24 cellular contexts compared by ENCODE assay signal in the genomic region with DNA sequence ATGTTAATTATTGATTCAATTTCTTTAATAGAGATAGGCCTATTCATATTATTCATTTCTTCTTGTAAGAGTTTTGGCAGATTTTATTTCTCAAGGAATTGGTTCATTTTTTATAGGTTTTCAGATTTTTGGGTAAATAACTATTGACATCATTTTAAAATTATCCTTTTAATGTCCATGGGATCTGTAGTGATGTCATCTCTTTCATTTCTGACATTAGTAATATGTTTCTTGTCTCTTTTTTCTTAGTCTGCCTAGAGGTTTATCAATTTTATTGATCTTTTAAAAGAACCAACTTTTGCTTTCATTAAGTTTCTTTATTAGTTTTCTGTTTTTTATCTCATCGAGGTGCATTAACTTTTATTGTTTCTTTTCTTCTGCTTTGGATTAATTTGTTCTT.
DNase-seq lines count a peak whose midpoint lies in the region; ATAC-seq, FAIRE-seq and TF ChIP-seq lines count a peak whose summit lies in the region.
"Had no signal": no experiment of that assay in that cellular context is flagged by ENCODE, and none has a peak within 500 bp of the region (broad histone marks: within the 10 kb centered on the region; RNA-seq: fewer than 3 reads in every experiment).

No MANE protein-coding gene starts in this region.

- FAIRE-seq in HepG2 (lab: Jason Lieb, UNC) (no peak), GM12878 (lab: Jason Lieb, UNC) (no peak), keratinocyte (lab: Jason Lieb, UNC) (no peak)

- TF ChIP-seq CTCF in HepG2 (CRISPR knock-in tag; IDR thresholded peaks at IDR 0.05) (no peak), right lobe of liver (IDR thresholded peaks at IDR 0.05) (no peak), GM12878 (IDR thresholded peaks at IDR 0.05 in 2 of 3, conservative IDR thresholded peaks at IDR 0.05 in 1 of 3; ENCODE audit: control insufficient read depth in 2 of 3, extremely low read depth in 1 of 3, insufficient read depth in 1 of 3, low read depth in 3 of 3, low read length in 3 of 3) (no peak), keratinocyte (optimal IDR thresholded peaks at IDR 0.05 in 1 of 3, IDR thresholded peaks at IDR 0.05 in 1 of 3, conservative IDR thresholded peaks at IDR 0.05 in 1 of 3; ENCODE audit: extremely low read depth in 1 of 3, insufficient read depth in 2 of 3, low read length in 3 of 3) (no peak)

- H3K4me3 ChIP-seq in HepG2 (replicated peaks in 1 of 3; ENCODE audit: insufficient read depth in 1 of 3, low read depth in 2 of 3, low read length in 3 of 3) (no peak overlapping the region), right lobe of liver (no peak overlapping the region), GM12878 (no peak overlapping the region), keratinocyte (ENCODE audit: control insufficient read depth in 2 of 3, extremely low read depth in 1 of 3, insufficient read depth in 2 of 3, low read depth in 1 of 3, low read length in 3 of 3) (no peak overlapping the region)
- H3K4me3 ChIP-seq: Peyer's patch, SJCRH30 had no signal

- no peak for TF ChIP-seq EP300 in HepG2 (IDR thresholded peaks at IDR 0.05; ENCODE audit: low read depth in 2 of 2, low read length in 2 of 2)
- TF ChIP-seq EP300 in HepG2 (CRISPR knock-in tag; IDR thresholded peaks at IDR 0.05; ENCODE audit: borderline replicate concordance): no peak
- no peak for TF ChIP-seq EP300 in GM12878 (IDR thresholded peaks at IDR 0.05; ENCODE audit: borderline replicate concordance in 1 of 2, control insufficient read depth in 1 of 2, low read depth in 2 of 2, low read length in 2 of 2)

- POLR2A ChIA-PET in HepG2 (lab: Yijun Ruan, JAX): no interaction called here
- POLR2A ChIA-PET in GM12878 (lab: Charles Lee): no interaction called here

- H3K27me3 ChIP-seq in HepG2 (ENCODE audit: control insufficient read depth in 1 of 2, insufficient read depth in 2 of 2, low read length in 2 of 2): no peaks in the 10 kb centered on the region
- no peaks in the 10 kb centered on the region for H3K27me3 ChIP-seq in right lobe of liver
- H3K27me3 ChIP-seq in GM12878 (replicated peaks in 1 of 2; ENCODE audit: control insufficient read depth in 2 of 2, insufficient read depth in 2 of 2, low read length in 1 of 2): no peaks in the 10 kb centered on the region
- H3K27me3 ChIP-seq in keratinocyte (ENCODE audit: control insufficient read depth, extremely low read depth, insufficient read depth, low read length): no peaks in the 10 kb centered on the region
- H3K27me3 ChIP-seq: BE2C, Peyer's patch, SJCRH30 had no signal

- no peak overlapping the region for H3K4me2 ChIP-seq in HepG2 (ENCODE audit: low read depth, low read length)
- H3K4me2 ChIP-seq in GM12878 (ENCODE audit: control insufficient read depth, insufficient read depth): no peak overlapping the region
- H3K4me2 ChIP-seq in keratinocyte (ENCODE audit: control insufficient read depth, extremely low read depth, insufficient read depth, low read depth, low read length): no peak overlapping the region
- H3K4me2 ChIP-seq: KMS-11 had no signal

- H3K9ac ChIP-seq in HepG2 (ENCODE audit: insufficient read depth, low read depth, low read length) (no peak overlapping the region), GM12878 (ENCODE audit: control insufficient read depth, insufficient read depth, low read length) (no peak overlapping the region), keratinocyte (ENCODE audit: control insufficient read depth, extremely low read depth, insufficient read depth, low read length) (no peak overlapping the region)
- H3K9ac ChIP-seq: KMS-11 had no signal

- ATAC-seq in HepG2: no peak
- ATAC-seq in right lobe of liver: no peak
- ATAC-seq in GM12878: no peak
- ATAC-seq in HG02763 (IDR thresholded peaks at IDR 0.05; ENCODE audit: unreplicated experiment): no peak
- ATAC-seq in HG03159 (IDR thresholded peaks at IDR 0.05; ENCODE audit: unreplicated experiment): no peak
- ATAC-seq: T-cell had no signal

- H3K9me3 ChIP-seq in HepG2 (ENCODE audit: low read length) (peaks cover 8% of the 10 kb centered on the region), right lobe of liver (no peaks in the 10 kb centered on the region), GM12878 (replicated peaks; ENCODE audit: control insufficient read depth, insufficient read depth, low read length) (peaks cover 2% of the 10 kb centered on the region; the same call in 2 of the 3 replicates), keratinocyte (ENCODE audit: control insufficient read depth, low read depth, low read length) (no peaks in the 10 kb centered on the region)
- H3K9me3 ChIP-seq: BE2C had no signal

- TF ChIP-seq RAD21 in HepG2 (CRISPR knock-in tag; IDR thresholded peaks at IDR 0.05) (no peak), GM12878 (IDR thresholded peaks at IDR 0.05; ENCODE audit: insufficient read depth, low read depth, low read length) (no peak)

- H3K4me1 ChIP-seq in HepG2 (ENCODE audit: insufficient read depth, low read length) (no peaks in the 10 kb centered on the region), right lobe of liver (no peaks in the 10 kb centered on the region), GM12878 (ENCODE audit: control insufficient read depth, insufficient read depth, low read length) (peaks cover 4% of the 10 kb centered on the region; the same call in 1 of the 2 replicates), keratinocyte (ENCODE audit: control insufficient read depth, extremely low read depth, insufficient read depth, low read length) (peaks cover 22% of the 10 kb centered on the region)
- H3K4me1 ChIP-seq: BE2C, Peyer's patch, SJCRH30 had no signal

- CTCF ChIA-PET in HepG2 (lab: Yijun Ruan, JAX; ENCODE audit: low intra/inter-chr PET ratio, low total read pairs): no interaction called here
- CTCF ChIA-PET in GM12878 (lab: Yijun Ruan, JAX): no interaction called here

- no peaks in the 10 kb centered on the region for H4K20me1 ChIP-seq in HepG2 (ENCODE audit: insufficient read depth, low read length)
- no peaks in the 10 kb centered on the region for H4K20me1 ChIP-seq in GM12878 (ENCODE audit: control insufficient read depth, insufficient read depth)
- no peaks in the 10 kb centered on the region for H4K20me1 ChIP-seq in keratinocyte (ENCODE audit: control insufficient read depth, extremely low read depth, insufficient read depth, low read length)

- no peak overlapping the region for H3K27ac ChIP-seq in HepG2 (ENCODE audit: extremely low read length, insufficient read depth, low read length)
- H3K27ac ChIP-seq in right lobe of liver: no peak overlapping the region
- H3K27ac ChIP-seq in GM12878 (ENCODE audit: control insufficient read depth, insufficient read depth): no peak overlapping the region
- peak overlapping the region; percentile 82 for H3K27ac ChIP-seq in keratinocyte (ENCODE audit: control insufficient read depth, insufficient read depth, low read length)
- H3K27ac ChIP-seq: KMS-11, Peyer's patch, SJCRH30 had no signal

- H3K79me2 ChIP-seq in HepG2 (ENCODE audit: insufficient read depth, low read length): no peaks in the 10 kb centered on the region
- H3K79me2 ChIP-seq in GM12878 (ENCODE audit: control insufficient read depth, insufficient read depth, low read length): no peaks in the 10 kb centered on the region
- peaks cover 2% of the 10 kb centered on the region for H3K79me2 ChIP-seq in keratinocyte (ENCODE audit: control insufficient read depth, insufficient read depth, low read length)

- H3K36me3 ChIP-seq in HepG2 (replicated peaks in 1 of 2; ENCODE audit: control insufficient read depth in 1 of 2, insufficient read depth in 2 of 2, low read length in 2 of 2) (peaks cover 0 to 4% of the 10 kb centered on the region in 2 experiments; a peak in 1 of 5 replicates), right lobe of liver (no peaks in the 10 kb centered on the region), GM12878 (ENCODE audit: control insufficient read depth in 2 of 2, insufficient read depth in 2 of 2, low read length in 1 of 2) (no peaks in the 10 kb centered on the region), keratinocyte (ENCODE audit: control insufficient read depth in 2 of 2, extremely low read depth in 1 of 2, insufficient read depth in 2 of 2, low read length in 2 of 2) (no peaks in the 10 kb centered on the region)
- H3K36me3 ChIP-seq: BE2C, Peyer's patch had no signal

- 88% methylated on average over 1 of the region's 1 CpG for WGBS in HepG2 (ENCODE audit: low lambda C conversion rate)
- WGBS in right lobe of liver (ENCODE audit: insufficient coverage, low coverage, low lambda C conversion rate, missing lambda C conversion rate): 100% methylated on average over 1 of the region's 1 CpG
- WGBS in GM12878 (ENCODE audit: insufficient coverage, insufficient replicate concordance, low lambda C conversion rate, missing lambda C conversion rate): 91% methylated on average over 1 of the region's 1 CpG

- no peak overlapping the region for H2AFZ ChIP-seq in HepG2 (ENCODE audit: low read length)
- H2AFZ ChIP-seq in GM12878 (ENCODE audit: control insufficient read depth, low read depth, low read length): no peak overlapping the region
- no peak overlapping the region for H2AFZ ChIP-seq in keratinocyte (ENCODE audit: control insufficient read depth, low read length)

- H3K9me1 ChIP-seq in keratinocyte (ENCODE audit: control insufficient read depth, extremely low read depth, insufficient read depth, low read length): no peaks in the 10 kb centered on the region

- no peak for TF ChIP-seq POLR2A in HepG2 (IDR thresholded peaks at IDR 0.05; ENCODE audit: insufficient read depth in 1 of 2, low read depth in 2 of 2, low read length in 2 of 2)
- no peak for TF ChIP-seq POLR2A in right lobe of liver (IDR thresholded peaks at IDR 0.05)
- TF ChIP-seq POLR2A in GM12878 (IDR thresholded peaks at IDR 0.05; ENCODE audit: low read depth, low read length): no peak

- dilution Hi-C loops in keratinocyte (cut with MboI; ENCODE audit: extremely low pct_ligation_motif_present, low sequenced_read_pairs): no loop called here

- RAD21 ChIA-PET in GM12878 (lab: Charles Lee; ENCODE audit: unreplicated experiment): no interaction called here

- in situ Hi-C loops in HepG2 (cut with HindIII; ENCODE audit: extremely low pct_ligation_motif_present, low pct_unique_long_range_greater_than_20kb): no loop called here
- in situ Hi-C loops in GM12878 (cut with MboI): no loop called here

- intact Hi-C loops in HepG2 (cut with micrococcal nuclease; ENCODE audit: unreplicated experiment): no loop called here
- intact Hi-C loops in right lobe of liver (cut with DNase I): no loop called here
- intact Hi-C loops in GM12878 (cut with micrococcal nuclease; ENCODE audit: unreplicated experiment): no loop called here

- DNase-seq in HepG2 (ENCODE audit: low spot score) (no peak), right lobe of liver (no peak), GM12878 (ENCODE audit: low read depth, low spot score) (no peak), keratinocyte (ENCODE audit: low read depth, low spot score) (no peak), activated gamma-delta T cell (lab: John Stamatoyannopoulos, UW) (no peak), NCI-H187 treated with DMSO at 0.1 percent for 48 hours (lab: John Stamatoyannopoulos, UW) (no peak)
- DNase-seq: BE2C; CD4-positive, CD25-positive, alpha-beta regulatory T cell; COR-L47; DMS79; H7; NCI-H1105; NCI-H2081; NCI-H2171; NCI-H345; NCI-H524; NCI-H774; NK-92 treated with Interleukin-12 subunit alpha and Interleukin-12 subunit beta, amount 100 ng/mL, for 24 hours; Peyer's patch; SJCRH30; T-cell had no signal

- no TSS peak for BruUV-seq in HepG2 (replicated peaks; lab: Mats Ljungman, UMichigan)
- BruUV-seq in GM12878 (replicated peaks; lab: Mats Ljungman, UMichigan): no TSS peak

- SMC1A ChIA-PET in GM12878 (lab: Charles Lee; ENCODE audit: uncharacterized antibody, unreplicated experiment): no interaction called here
